ENCODE assay signal across 20 cellular contexts in the genomic region with DNA sequence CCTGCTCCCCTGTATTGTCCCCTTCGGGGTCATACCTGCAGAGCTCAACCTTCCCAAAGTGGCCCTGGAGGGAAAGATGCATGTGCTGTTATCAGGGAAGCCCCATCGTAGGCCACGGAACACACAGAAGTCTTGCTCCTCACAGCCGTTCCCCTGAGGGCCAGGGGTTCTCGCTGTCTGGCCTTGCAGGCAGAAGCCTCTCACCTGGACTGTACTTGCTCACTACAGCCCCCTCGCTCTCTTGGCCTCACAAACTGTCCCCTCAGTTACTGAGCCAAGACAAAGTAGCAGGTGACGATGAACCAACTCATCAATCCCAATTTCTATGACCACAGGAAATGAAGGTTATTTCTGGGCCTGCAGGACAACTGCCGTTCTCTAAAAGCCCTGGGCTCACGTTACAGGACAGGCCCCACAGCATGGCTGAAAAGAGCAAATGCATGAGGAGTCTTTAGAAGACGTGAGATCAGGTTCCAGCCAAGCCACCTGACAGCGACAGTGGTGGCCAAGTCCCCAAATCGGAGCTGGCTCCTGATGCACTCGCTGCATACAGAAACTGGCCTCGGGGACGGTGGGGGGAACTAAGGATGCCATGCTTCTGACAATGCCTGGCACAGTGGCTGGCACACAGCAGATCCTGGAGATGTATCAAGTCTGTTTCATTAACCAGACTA.
"Had no signal": no experiment of that assay in that cellular context is flagged by ENCODE, and none has a peak within 500 bp of the region (broad histone marks: within the 10 kb centered on the region; RNA-seq: fewer than 3 reads in every experiment).

No MANE protein-coding gene starts in this region.

- H3K9me3 Mint-ChIP-seq: activated CD4-positive, alpha-beta T cell treated with anti-CD3 and anti-CD28 coated beads, Interleukin-2, amount 10 ng/mL, durations not matched to agents 24 days and 14 days; activated CD8-positive, alpha-beta T cell treated with anti-CD3 and anti-CD28 coated beads for 36 hours; activated naive CD4-positive, alpha-beta T cell treated with anti-CD3 and anti-CD28 coated beads, Interleukin-2, amount 50 U/mL, for 24 hours; effector memory CD8-positive, alpha-beta T cell; naive B cell had no signal

- ATAC-seq: activated CD8-positive, alpha-beta T cell treated with anti-CD3 and anti-CD28 coated beads for 36 hours; effector memory CD8-positive, alpha-beta T cell; foreskin keratinocyte; left ventricle myocardium superior; stimulated activated naive CD8-positive, alpha-beta T cell treated with anti-CD3 and anti-CD28 coated beads, Interleukin-15, Interleukin-2, amounts not matched to agents 100 U/mL and 50 U/mL, for 24 hours had no signal

- H3K27me3 ChIP-seq: ascending aorta, foreskin keratinocyte, tibial artery had no signal

- H3K27ac ChIP-seq: ascending aorta, foreskin keratinocyte, parathyroid adenoma, tibial artery had no signal

- H3K9me3 ChIP-seq: ascending aorta, tibial artery had no signal

- H3K27me3 Mint-ChIP-seq: activated CD4-positive, alpha-beta T cell treated with anti-CD3 and anti-CD28 coated beads, Interleukin-2, amount 10 ng/mL, durations not matched to agents 24 days and 14 days; activated CD8-positive, alpha-beta T cell treated with anti-CD3 and anti-CD28 coated beads for 36 hours; activated naive CD4-positive, alpha-beta T cell treated with anti-CD3 and anti-CD28 coated beads, Interleukin-2, amount 50 U/mL, for 24 hours; effector memory CD8-positive, alpha-beta T cell; naive B cell had no signal

- H3K4me3 Mint-ChIP-seq: activated CD4-positive, alpha-beta T cell treated with anti-CD3 and anti-CD28 coated beads, Interleukin-2, amount 10 ng/mL, durations not matched to agents 24 days and 14 days; activated CD8-positive, alpha-beta T cell treated with anti-CD3 and anti-CD28 coated beads for 36 hours; activated naive CD4-positive, alpha-beta T cell treated with anti-CD3 and anti-CD28 coated beads, Interleukin-2, amount 50 U/mL, for 24 hours; effector memory CD8-positive, alpha-beta T cell had no signal

- H3K4me1 Mint-ChIP-seq: activated CD4-positive, alpha-beta T cell treated with anti-CD3 and anti-CD28 coated beads, Interleukin-2, amount 10 ng/mL, durations not matched to agents 24 days and 14 days; activated naive CD4-positive, alpha-beta T cell treated with anti-CD3 and anti-CD28 coated beads, Interleukin-2, amount 50 U/mL, for 24 hours had no signal

- DNase-seq: activated CD4-positive, alpha-beta T cell treated with anti-CD3 and anti-CD28 coated beads, Interleukin-2, amount 10 ng/mL, durations not matched to agents 24 days and 14 days; activated CD8-positive, alpha-beta T cell treated with anti-CD3 and anti-CD28 coated beads for 36 hours; activated gamma-delta T cell; dermis blood vessel endothelial cell; effector memory CD8-positive, alpha-beta T cell; foreskin keratinocyte; kidney; left ventricle myocardium superior; naive B cell; retina; stimulated activated CD4-positive, alpha-beta T cell treated with anti-CD3 and anti-CD28 coated beads, Interleukin-12 subunit alpha, Interleukin-12 subunit beta, amount 100 ng/mL, for 4 hours; stimulated activated CD4-positive, alpha-beta T cell treated with anti-CD3 and anti-CD28 coated beads, Interleukin-1b, Interleukin-23, amount 100 ng/mL, for 48 hours; stimulated activated CD8-positive, alpha-beta memory T cell treated with anti-CD3 and anti-CD28 coated beads, Interleukin-4, amount 100 ng/mL, for 48 hours; stimulated activated naive CD8-positive, alpha-beta T cell treated with anti-CD3 and anti-CD28 coated beads, Interleukin-15, Interleukin-2, amounts not matched to agents 100 U/mL and 50 U/mL, for 24 hours; T-helper 1 cell; T1000; tibial artery had no signal

- H3K4me3 ChIP-seq: ascending aorta, tibial artery had no signal

- H3K4me1 ChIP-seq: foreskin keratinocyte had no signal

- H3K27ac Mint-ChIP-seq: activated naive CD4-positive, alpha-beta T cell treated with anti-CD3 and anti-CD28 coated beads, Interleukin-2, amount 50 U/mL, for 24 hours had no signal
